Comparison of ENCODE assay signal across 16 cellular contexts in genomic region chr15:63498815-63499549, GRCh38. TPM values are rescaled to one million over a fixed set of nuclear protein-coding genes. Genes with fewer than 3 reads are reported as not detected.
DNase-seq lines count a peak whose midpoint lies in the region; ATAC-seq and TF ChIP-seq lines count a peak whose summit lies in the region.
"Had no signal": no experiment of that assay in that cellular context is flagged by ENCODE, and none has a peak within 500 bp of the region (broad histone marks: within the 10 kb centered on the region; RNA-seq: fewer than 3 reads in every experiment).

No MANE protein-coding gene starts in this region.

- CTCF ChIA-PET in PC-3 (lab: Charles Lee): no interaction called here

- no peak overlapping the region for H3K4me3 ChIP-seq in right cardiac atrium (ENCODE audit: low read length)
- no peak overlapping the region for H3K4me3 ChIP-seq in left ventricle myocardium inferior
- no peak overlapping the region for H3K4me3 ChIP-seq in PC-3 (ENCODE audit: low read length)
- H3K4me3 ChIP-seq in left lung: no peak overlapping the region
- H3K4me3 ChIP-seq in transverse colon: no peak overlapping the region
- H3K4me3 ChIP-seq in brain microvascular endothelial cell (ENCODE audit: low read depth, low read length): no peak overlapping the region
- H3K4me3 ChIP-seq: cardiac muscle cell had no signal

- H3K4me1 ChIP-seq in right cardiac atrium (ENCODE audit: control insufficient read depth, insufficient read depth, low read length): peaks cover 6% of the 10 kb centered on the region
- peaks cover 36% of the 10 kb centered on the region for H3K4me1 ChIP-seq in left ventricle myocardium inferior
- H3K4me1 ChIP-seq in PC-3 (ENCODE audit: insufficient read depth, low read length): peaks cover 77% of the 10 kb centered on the region
- H3K4me1 ChIP-seq in left lung: peaks cover 31 to 87% of the 10 kb centered on the region in 2 donors
- H3K4me1 ChIP-seq in transverse colon: peaks cover 22 to 57% (median 29%) of the 10 kb centered on the region in 4 donors

- H3K27me3 ChIP-seq in right cardiac atrium (ENCODE audit: control insufficient read depth, insufficient read depth) (no peaks in the 10 kb centered on the region), left ventricle myocardium inferior (ENCODE audit: low read depth) (no peaks in the 10 kb centered on the region), PC-3 (ENCODE audit: low read length) (no peaks in the 10 kb centered on the region), left lung (no peaks in the 10 kb centered on the region), transverse colon (no peaks in the 10 kb centered on the region), brain microvascular endothelial cell (replicated peaks) (no peaks in the 10 kb centered on the region)

- no peak for TF ChIP-seq EP300 in transverse colon (IDR thresholded peaks at IDR 0.05; ENCODE audit: low read depth)

- no TSS peak for BruUV-seq in PC-3 (replicated peaks; lab: Mats Ljungman, UMichigan)

- no peak overlapping the region for H3K4me2 ChIP-seq in PC-3 (ENCODE audit: low read length)

- POLR2A ChIA-PET in PC-3 (lab: Charles Lee; ENCODE audit: unreplicated experiment): no interaction called here

- no peak for TF ChIP-seq POLR2A in transverse colon (IDR thresholded peaks at IDR 0.05)

- peaks cover 5% of the 10 kb centered on the region for H3F3A ChIP-seq in PC-3 (ENCODE audit: low read length, unreplicated experiment)

- H3K9ac ChIP-seq in PC-3 (ENCODE audit: low read length): no peak overlapping the region

- ATAC-seq in right cardiac atrium: no peak
- no peak for ATAC-seq in PC-3
- no peak for ATAC-seq in left lung

- no peaks in the 10 kb centered on the region for H3K79me2 ChIP-seq in PC-3 (ENCODE audit: low read length)

- H4K20me1 ChIP-seq in PC-3 (ENCODE audit: low read length): no peaks in the 10 kb centered on the region

- no peak overlapping the region for H2AFZ ChIP-seq in PC-3 (ENCODE audit: low read length)

- TF ChIP-seq CTCF in left ventricle myocardium inferior (IDR thresholded peaks at IDR 0.05; ENCODE audit: borderline replicate concordance) (no peak), PC-3 (conservative IDR thresholded peaks at IDR 0.05; ENCODE audit: low read depth, low read length) (no peak), left lung (IDR thresholded peaks at IDR 0.05) (no peak), transverse colon (IDR thresholded peaks at IDR 0.05) (no peak), brain microvascular endothelial cell (IDR thresholded peaks at IDR 0.05; ENCODE audit: low read depth, low read length, missing control alignments) (no peak)

- 88% methylated on average over 16 of the region's 16 CpGs for WGBS in right cardiac atrium
- 80 to 82% methylated on average over 6 to 16 of the region's 16 CpGs for WGBS in transverse colon (ENCODE audit: low coverage in 1 of 2), 2 donors

- H3K36me3 ChIP-seq in left ventricle myocardium inferior: no peaks in the 10 kb centered on the region
- H3K36me3 ChIP-seq in PC-3 (ENCODE audit: low read depth, low read length): no peaks in the 10 kb centered on the region
- no peaks in the 10 kb centered on the region for H3K36me3 ChIP-seq in left lung
- no peaks in the 10 kb centered on the region for H3K36me3 ChIP-seq in transverse colon
- no peaks in the 10 kb centered on the region for H3K36me3 ChIP-seq in brain microvascular endothelial cell (replicated peaks)
- H3K36me3 ChIP-seq: cardiac muscle cell, WERI-Rb-1 had no signal

- peak in 1 of 3 donors; percentile 67 for DNase-seq in right cardiac atrium
- no peak for DNase-seq in left ventricle myocardium inferior
- no peak for DNase-seq in PC-3
- no peak for DNase-seq in left lung
- no peak for DNase-seq in transverse colon
- DNase-seq in brain microvascular endothelial cell: no peak
- no peak for DNase-seq in substantia nigra (lab: John Stamatoyannopoulos, UW)
- no peak for DNase-seq in SHP77 (lab: John Stamatoyannopoulos, UW)
- DNase-seq: DMS79 treated with DMSO at 0.1 percent for 48 hours, KG1, NCI-H1105 treated with DMSO at 0.1 percent for 48 hours, NCI-H2171 treated with DMSO at 0.1 percent for 48 hours, NCI-H774, retina, WERI-Rb-1 had no signal

- H3K27ac ChIP-seq in right cardiac atrium (ENCODE audit: low read length) (peak overlapping the region; percentile 23), left ventricle myocardium inferior (replicated peaks) (no peak overlapping the region), PC-3 (ENCODE audit: low read length) (0 out of 2 replicates have a peak overlapping the region, but pooled peaks have one; percentile 4), left lung (peak overlapping the region; percentile 62 to 100), transverse colon (peak overlapping the region; percentile 10 to 60 (median 48)), brain microvascular endothelial cell (no peak overlapping the region), substantia nigra (ENCODE audit: low read depth, low read length, poor library complexity, severe bottlenecking) (no peak overlapping the region)
- H3K27ac ChIP-seq: cardiac muscle cell, WERI-Rb-1 had no signal

- in situ Hi-C loops in transverse colon (cut with MboI; ENCODE audit: low pct_ligation_motif_present in 1 of 4, low pct_unique_long_range_greater_than_20kb in 1 of 4, low sequenced_read_pairs in 3 of 4): loop anchor here in 1 of 4 donors (10.0 kb wide), 1 partner anchor 106 kb away; no protein-coding TSS in a partner anchor
- in situ Hi-C loops in brain microvascular endothelial cell (cut with HindIII; ENCODE audit: low pct_ligation_motif_present, low sequenced_read_pairs): no loop called here

- H3K9me3 ChIP-seq in right cardiac atrium (ENCODE audit: control insufficient read depth, low read length) (no peaks in the 10 kb centered on the region), left ventricle myocardium inferior (replicated peaks) (no peaks in the 10 kb centered on the region), PC-3 (ENCODE audit: low read length) (no peaks in the 10 kb centered on the region), left lung (no peaks in the 10 kb centered on the region), transverse colon (no peaks in the 10 kb centered on the region)

- no peaks in the 10 kb centered on the region for H3K9me2 ChIP-seq in PC-3 (replicated peaks; ENCODE audit: low read length)

- intact Hi-C loops in right cardiac atrium (cut with DNase I): no loop called here
- intact Hi-C loops in left ventricle myocardium inferior (cut with micrococcal nuclease): no loop called here
- intact Hi-C loops in PC-3 (cut with micrococcal nuclease): no loop called here
- intact Hi-C loops in left lung (cut with DNase I): no loop called here
- intact Hi-C loops in transverse colon (cut with DNase I; ENCODE audit: low total_unique reads): no loop called here

RNA-seq across cellular contexts. Expression of gene USP3, which starts 5.4 kb away (rescaled TPM):
- total RNA-seq in right cardiac atrium (10 to 100 TPM; 17.6 to 26.0 (median 21.2) TPM), left ventricle myocardium inferior (17.2 TPM), PC-3 (2014; rRNA removed) (26.9 and 27.3 TPM in 2 replicates), left lung (10 to 100 TPM; 53.5 to 80.7 TPM), transverse colon (10 to 100 TPM; 56.1 to 93.0 (median 73.7) TPM)
- polyA plus RNA-seq in right cardiac atrium: 7.8 TPM

Comparison
In these comparisons a context has a peak if more than half of its experiments do, and no peak if none do; other contexts are left out.
1. H3K27ac ChIP-seq: peak in right cardiac atrium (single experiment), PC-3 (single experiment), left lung (2 of 2) and transverse colon (4 of 4); none in left ventricle myocardium inferior (single experiment), brain microvascular endothelial cell (single experiment) and substantia nigra (single experiment).